Comparison of ENCODE assay signal across 22 cellular contexts in the genomic region with DNA sequence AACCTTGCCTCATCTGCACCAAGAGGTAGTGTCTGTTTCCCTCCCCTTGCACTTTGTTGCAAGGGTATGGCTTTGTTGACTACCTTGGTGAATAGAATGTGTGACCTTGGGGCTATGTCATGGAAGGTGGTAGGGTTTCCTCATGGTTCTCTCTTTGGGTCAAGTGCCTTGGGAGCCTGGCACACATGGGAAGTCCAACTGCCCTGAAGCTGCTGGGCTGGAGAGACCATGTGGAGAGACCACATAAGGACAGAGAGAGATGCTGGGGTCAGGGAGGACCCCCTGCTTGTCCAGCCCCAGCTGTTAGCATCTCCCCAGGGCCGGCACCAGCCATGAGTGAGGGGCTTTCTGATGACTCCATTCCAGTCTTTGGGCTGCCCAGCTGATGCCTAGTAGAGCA.
"Had no signal": no experiment of that assay in that cellular context is flagged by ENCODE, and none has a peak within 500 bp of the region (broad histone marks: within the 10 kb centered on the region; RNA-seq: fewer than 3 reads in every experiment).

No MANE protein-coding gene starts in this region.

- H3K4me3 ChIP-seq: Peyer's patch, SJSA1 had no signal

- H3K9ac ChIP-seq: KMS-11, SK-N-SH had no signal

- H3K9me3 ChIP-seq: Peyer's patch, SJSA1 had no signal

- DNase-seq: Karpas-422, MM.1S, MV-4-11, NCI-H1092, NCI-H1417 treated with DMSO at 0.1 percent for 48 hours, NCI-H1436 treated with DMSO at 0.1 percent for 48 hours, NCI-H1694 treated with DMSO at 0.1 percent for 48 hours, NCI-H187 treated with DMSO at 0.1 percent for 48 hours, NCI-H2029, NCI-H2227 treated with DMSO at 0.1 percent for 48 hours, NCI-H446, NCI-H510A treated with DMSO at 0.1 percent for 48 hours, NCI-H524 treated with DMSO at 0.1 percent for 48 hours, NCI-H526 treated with DMSO at 0.1 percent for 48 hours, Peyer's patch, Right ventricle myocardium superior, RPMI8226, SHP77 treated with DMSO at 0.1 percent for 48 hours, SK-N-SH, SW 1271 had no signal

- H3K36me3 ChIP-seq: Peyer's patch, SJSA1 had no signal

- H3K27me3 ChIP-seq: Peyer's patch, SJSA1 had no signal

- H3K4me2 ChIP-seq: KMS-11, SK-N-SH had no signal

- H3K27ac ChIP-seq: KMS-11, Peyer's patch, SJSA1 had no signal

- H3K9me2 ChIP-seq: SK-N-SH had no signal

- H3K4me1 ChIP-seq: Peyer's patch, SJSA1 had no signal
